In the genomic region with DNA sequence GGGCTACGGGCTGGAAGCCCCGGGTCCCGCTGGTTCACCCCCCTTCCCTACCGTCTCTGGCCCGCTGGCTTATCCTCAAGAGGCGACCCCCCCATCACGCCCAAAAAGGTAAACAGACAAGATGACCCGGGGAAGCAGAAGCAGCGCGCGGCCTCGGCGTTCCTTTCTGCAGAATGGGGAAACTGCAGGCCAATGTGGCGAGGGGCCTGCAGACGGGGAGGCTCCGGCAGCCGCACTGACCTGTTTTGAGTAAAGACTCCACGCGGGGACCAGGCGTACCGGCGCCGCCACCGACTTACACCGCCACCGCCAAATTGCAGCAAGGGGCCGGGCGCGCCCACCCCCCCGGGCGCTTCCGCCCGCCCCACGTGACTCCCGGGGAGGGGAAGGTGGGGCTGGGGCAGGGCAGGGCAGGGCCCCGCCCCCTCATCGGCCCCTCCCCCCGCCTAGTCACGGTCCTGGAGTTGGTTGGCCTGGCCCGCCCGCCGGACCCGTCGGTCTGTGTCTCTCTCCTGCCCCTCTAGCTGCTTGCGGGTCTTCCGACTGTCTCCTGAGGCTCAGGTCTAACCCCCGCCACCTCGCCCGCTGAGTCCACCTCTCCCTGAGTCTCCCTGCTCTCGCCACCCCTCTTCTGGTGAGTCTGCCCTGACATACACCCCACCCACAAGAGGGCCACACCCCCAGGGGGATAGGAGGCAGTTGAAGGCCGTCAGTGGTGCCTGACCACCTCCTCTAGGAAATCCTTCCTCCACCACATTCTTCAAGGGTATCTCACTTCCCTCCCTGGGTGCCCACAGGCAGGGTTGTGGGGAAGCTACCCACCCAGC, we compare ENCODE assay signal across 8 cellular contexts. TPM values are rescaled to one million over a fixed set of nuclear protein-coding genes. Genes with fewer than 3 reads are reported as not detected.
DNase-seq lines count a peak whose midpoint lies in the region; ATAC-seq, FAIRE-seq and TF ChIP-seq lines count a peak whose summit lies in the region.

A gene (minus strand): TSS at position 321 of the 827 bp plus-strand sequence. CDS start 25,280 bp downstream, outside the sequence.

- H3K27me3 ChIP-seq in small intestine (ENCODE audit: control insufficient read depth in 2 of 2, insufficient read depth in 2 of 2, low read length in 2 of 2): no peaks in the 10 kb centered on the region

- H3K9me3 ChIP-seq in HEK293 (ENCODE audit: control insufficient read depth, insufficient read depth, low read depth, low read length): no peaks in the 10 kb centered on the region
- no peaks in the 10 kb centered on the region for H3K9me3 ChIP-seq in small intestine (ENCODE audit: control insufficient read depth, low read depth)

- no peaks in the 10 kb centered on the region for H3K4me1 ChIP-seq in HEK293 (ENCODE audit: control insufficient read depth, insufficient read depth, low read length)
- H3K4me1 ChIP-seq in small intestine (ENCODE audit: control insufficient read depth in 2 of 2, insufficient read depth in 1 of 2, low read depth in 1 of 2, low read length in 1 of 2): peaks cover 0 to 8% of the 10 kb centered on the region in 2 donors

- in situ Hi-C loops in T47D (cut with HindIII; ENCODE audit: low pct_unique_long_range_greater_than_20kb, low sequenced_read_pairs): no loop called here

- no peak for FAIRE-seq in small intestine (lab: Jason Lieb, UNC)

- no peak for ATAC-seq in GM19328 (IDR thresholded peaks at IDR 0.05; ENCODE audit: unreplicated experiment)

- peak within 1 kb of the TSS; percentile 27; the same call in 1 of the 2 replicates for H3K27ac ChIP-seq in HEK293 (ENCODE audit: extremely low read depth, low read depth, low read length)
- peak within 1 kb of the TSS; percentile 78 for H3K27ac ChIP-seq in VCaP
- H3K27ac ChIP-seq in small intestine (ENCODE audit: low read depth in 1 of 2, low read length in 1 of 2): peak within 1 kb of the TSS in 1 of 2 donors; percentile 45

- H3K4me3 ChIP-seq in HEK293 (ENCODE audit: low read depth, low read length) (peak within 1 kb of the TSS; percentile 65), small intestine (ENCODE audit: low read depth in 1 of 2, low read length in 2 of 2) (peak within 1 kb of the TSS; percentile 63 to 73)

- WGBS in small intestine, 3 donors: 1% methylated on average over 36 to 51 of the region's 51 CpGs

- H3K36me3 ChIP-seq in HEK293 (ENCODE audit: control insufficient read depth in 2 of 2, insufficient read depth in 1 of 2, low read length in 2 of 2) (peaks cover 0 to 21% of the 10 kb centered on the region in 2 experiments; a peak in 1 of 3 replicates), small intestine (ENCODE audit: control insufficient read depth in 2 of 2, insufficient read depth in 2 of 2, low read length in 2 of 2) (peaks cover 0 to 4% of the 10 kb centered on the region in 2 donors)

- DNase-seq in GF-D8 (lab: John Stamatoyannopoulos, UW) (peak; percentile 38), NCI-H1417 (lab: John Stamatoyannopoulos, UW) (peak; percentile 56 to 85 (median 83)), T47D (ENCODE audit: low read depth in 1 of 2, low spot score in 1 of 2) (peak; percentile 83 to 88), iPS-NIHi11 (ENCODE audit: low spot score) (peak; percentile 97), small intestine (peak; percentile 78)

- CTCF ChIA-PET in HEK293 (lab: Yijun Ruan, JAX): interaction anchor here (0.7 to 1.2 kb wide), 2 partner anchors 28 to 41 kb away, joined by 3 to 5 read pairs; no protein-coding TSS in a partner anchor

- POLR2A ChIA-PET in HEK293 (lab: Yijun Ruan, JAX): no interaction called here

- TF ChIP-seq CTCF in HEK293 (tag by site-specific recombination; IDR thresholded peaks at IDR 0.05) (no peak), VCaP (conservative IDR thresholded peaks at IDR 0.05) (no peak)

TF ChIP-seq in HEK293, 187 proteins besides CTCF, POLR2A, EP300 and RAD21 (continues in another document):
- TF ChIP-seq GLIS2 (tag by site-specific recombination; IDR thresholded peaks at IDR 0.05): peak; percentile 94
- TF ChIP-seq ZNF335 (tag by site-specific recombination; conservative IDR thresholded peaks at IDR 0.05): peak; percentile 68
- peak; percentile 63 for TF ChIP-seq SP2 (tag by site-specific recombination; IDR thresholded peaks at IDR 0.05)
- TF ChIP-seq ZNF629 (tag by site-specific recombination; IDR thresholded peaks at IDR 0.05): 0 out of 2 replicates have a peak, but pooled peaks have one; percentile 14
- TF ChIP-seq KLF8 (tag by site-specific recombination; IDR thresholded peaks at IDR 0.05): peak; percentile 77; the same call in 1 of the 2 replicates
- TF ChIP-seq ZNF121 (tag by site-specific recombination; IDR thresholded peaks at IDR 0.05): peak; percentile 93
- TF ChIP-seq, protein P1, sequence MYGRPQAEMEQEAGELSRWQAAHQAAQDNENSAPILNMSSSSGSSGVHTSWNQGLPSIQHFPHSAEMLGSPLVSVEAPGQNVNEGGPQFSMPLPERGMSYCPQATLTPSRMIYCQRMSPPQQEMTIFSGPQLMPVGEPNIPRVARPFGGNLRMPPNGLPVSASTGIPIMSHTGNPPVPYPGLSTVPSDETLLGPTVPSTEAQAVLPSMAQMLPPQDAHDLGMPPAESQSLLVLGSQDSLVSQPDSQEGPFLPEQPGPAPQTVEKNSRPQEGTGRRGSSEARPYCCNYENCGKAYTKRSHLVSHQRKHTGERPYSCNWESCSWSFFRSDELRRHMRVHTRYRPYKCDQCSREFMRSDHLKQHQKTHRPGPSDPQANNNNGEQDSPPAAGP (tag by site-specific recombination; IDR thresholded peaks at IDR 0.05): peak; percentile 43; the same call in 1 of the 2 replicates
- TF ChIP-seq, protein P2, sequence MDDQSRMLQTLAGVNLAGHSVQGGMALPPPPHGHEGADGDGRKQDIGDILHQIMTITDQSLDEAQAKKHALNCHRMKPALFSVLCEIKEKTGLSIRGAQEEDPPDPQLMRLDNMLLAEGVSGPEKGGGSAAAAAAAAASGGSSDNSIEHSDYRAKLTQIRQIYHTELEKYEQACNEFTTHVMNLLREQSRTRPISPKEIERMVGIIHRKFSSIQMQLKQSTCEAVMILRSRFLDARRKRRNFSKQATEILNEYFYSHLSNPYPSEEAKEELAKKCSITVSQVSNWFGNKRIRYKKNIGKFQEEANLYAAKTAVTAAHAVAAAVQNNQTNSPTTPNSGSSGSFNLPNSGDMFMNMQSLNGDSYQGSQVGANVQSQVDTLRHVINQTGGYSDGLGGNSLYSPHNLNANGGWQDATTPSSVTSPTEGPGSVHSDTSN (CRISPR knock-in tag; IDR thresholded peaks at IDR 0.05): 0 out of 2 replicates have a peak, but pooled peaks have one; percentile 40
- TF ChIP-seq, protein P3, sequence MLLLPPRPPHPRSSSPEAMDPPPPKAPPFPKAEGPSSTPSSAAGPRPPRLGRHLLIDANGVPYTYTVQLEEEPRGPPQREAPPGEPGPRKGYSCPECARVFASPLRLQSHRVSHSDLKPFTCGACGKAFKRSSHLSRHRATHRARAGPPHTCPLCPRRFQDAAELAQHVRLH (tag by site-specific recombination; IDR thresholded peaks at IDR 0.05): no peak
- peak; percentile 66; the same call in 1 of the 2 replicates for TF ChIP-seq REPIN1 (tag by site-specific recombination; IDR thresholded peaks at IDR 0.05; ENCODE audit: low read depth)
- TF ChIP-seq YY1 (tag by site-specific recombination; IDR thresholded peaks at IDR 0.05): 0 out of 2 replicates have a peak, but pooled peaks have one; percentile 12
- TF ChIP-seq GLIS1 (tag by site-specific recombination; IDR thresholded peaks at IDR 0.05): peak; percentile 66
- TF ChIP-seq, protein P4, sequence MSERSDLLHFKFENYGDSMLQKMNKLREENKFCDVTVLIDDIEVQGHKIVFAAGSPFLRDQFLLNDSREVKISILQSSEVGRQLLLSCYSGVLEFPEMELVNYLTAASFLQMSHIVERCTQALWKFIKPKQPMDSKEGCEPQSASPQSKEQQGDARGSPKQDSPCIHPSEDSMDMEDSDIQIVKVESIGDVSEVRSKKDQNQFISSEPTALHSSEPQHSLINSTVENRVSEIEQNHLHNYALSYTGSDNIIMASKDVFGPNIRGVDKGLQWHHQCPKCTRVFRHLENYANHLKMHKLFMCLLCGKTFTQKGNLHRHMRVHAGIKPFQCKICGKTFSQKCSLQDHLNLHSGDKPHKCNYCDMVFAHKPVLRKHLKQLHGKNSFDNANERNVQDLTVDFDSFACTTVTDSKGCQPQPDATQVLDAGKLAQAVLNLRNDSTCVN (tag by site-specific recombination; optimal IDR thresholded peaks at IDR 0.05): peak; percentile 51
- TF ChIP-seq ZNF23 (tag by site-specific recombination; IDR thresholded peaks at IDR 0.05; ENCODE audit: borderline replicate concordance): no peak
- TF ChIP-seq ZNF701 (tag by site-specific recombination; IDR thresholded peaks at IDR 0.05): no peak
- TF ChIP-seq, protein P5, sequence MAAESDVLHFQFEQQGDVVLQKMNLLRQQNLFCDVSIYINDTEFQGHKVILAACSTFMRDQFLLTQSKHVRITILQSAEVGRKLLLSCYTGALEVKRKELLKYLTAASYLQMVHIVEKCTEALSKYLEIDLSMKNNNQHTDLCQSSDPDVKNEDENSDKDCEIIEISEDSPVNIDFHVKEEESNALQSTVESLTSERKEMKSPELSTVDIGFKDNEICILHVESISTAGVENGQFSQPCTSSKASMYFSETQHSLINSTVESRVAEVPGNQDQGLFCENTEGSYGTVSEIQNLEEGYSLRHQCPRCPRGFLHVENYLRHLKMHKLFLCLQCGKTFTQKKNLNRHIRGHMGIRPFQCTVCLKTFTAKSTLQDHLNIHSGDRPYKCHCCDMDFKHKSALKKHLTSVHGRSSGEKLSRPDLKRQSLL (tag by site-specific recombination; IDR thresholded peaks at IDR 0.05): no peak
- TF ChIP-seq ZNF670 (tag by site-specific recombination; IDR thresholded peaks at IDR 0.05; ENCODE audit: low read depth): no peak
- TF ChIP-seq ZNF184 (tag by site-specific recombination; IDR thresholded peaks at IDR 0.05): no peak
- TF ChIP-seq ZNF324 (tag by site-specific recombination; IDR thresholded peaks at IDR 0.05): 0 out of 2 replicates have a peak, but pooled peaks have one; percentile 54
- peak; percentile 84 for TF ChIP-seq KLF1 (tag by site-specific recombination; IDR thresholded peaks at IDR 0.05)
- peak; percentile 49; the same call in 1 of the 2 replicates for TF ChIP-seq SP7 (tag by site-specific recombination; IDR thresholded peaks at IDR 0.05)
- TF ChIP-seq ZFP37 (tag by site-specific recombination; IDR thresholded peaks at IDR 0.05): 0 out of 2 replicates have a peak, but pooled peaks have one; percentile 25
- peak; percentile 78 for TF ChIP-seq SP3 (tag by site-specific recombination; IDR thresholded peaks at IDR 0.05)
- TF ChIP-seq KLF9 (tag by site-specific recombination; IDR thresholded peaks at IDR 0.05; ENCODE audit: low read depth): peak; percentile 94
- TF ChIP-seq ZNF223 (tag by site-specific recombination; IDR thresholded peaks at IDR 0.05): peak; percentile 57; the same call in 1 of the 2 replicates
- TF ChIP-seq ZNF664 (tag by site-specific recombination; IDR thresholded peaks at IDR 0.05): no peak

RNA-seq across cellular contexts. Expression of the gene that starts here (rescaled TPM):
- 10 to 100 TPM; 42.2 to 58.4 (median 48.0) TPM for polyA plus RNA-seq in small intestine

Comparison
In these comparisons a context has a peak if more than half of its experiments do, and no peak if none do; other contexts are left out.
1. DNase-seq: peak in every context shown above with its lines; median percentile 97 in iPS-NIHi11; 86 in T47D; 83 in NCI-H1417; 78 in small intestine; 38 in GF-D8.